In the genomic region with DNA sequence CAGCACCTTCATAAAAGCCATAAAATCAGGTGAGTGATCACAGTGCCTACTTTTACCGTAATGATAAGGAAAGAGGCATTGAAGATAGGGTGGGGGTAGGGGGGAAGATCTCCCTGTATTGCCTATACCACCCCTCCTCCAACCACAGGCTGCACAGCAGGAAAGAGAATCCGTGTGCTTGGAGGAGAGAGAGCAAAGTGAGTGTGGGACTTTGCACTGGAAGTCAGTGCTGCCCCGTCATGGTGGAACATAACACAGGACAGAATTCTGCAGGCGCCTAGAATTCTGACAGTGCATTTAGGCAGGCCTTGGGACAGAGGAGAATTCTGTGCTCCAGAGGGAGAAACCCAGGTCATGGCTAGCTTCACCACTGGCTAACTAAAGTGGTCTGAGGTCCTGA, we compare ENCODE assay signal across 1 cellular context.
TF ChIP-seq lines count a peak whose summit lies in the region.

No MANE protein-coding gene starts in this region.

TF ChIP-seq in HepG2, 621 proteins besides CTCF, POLR2A, EP300 and RAD21 (continued from another document and continues in another):
- TF ChIP-seq, protein P1, sequence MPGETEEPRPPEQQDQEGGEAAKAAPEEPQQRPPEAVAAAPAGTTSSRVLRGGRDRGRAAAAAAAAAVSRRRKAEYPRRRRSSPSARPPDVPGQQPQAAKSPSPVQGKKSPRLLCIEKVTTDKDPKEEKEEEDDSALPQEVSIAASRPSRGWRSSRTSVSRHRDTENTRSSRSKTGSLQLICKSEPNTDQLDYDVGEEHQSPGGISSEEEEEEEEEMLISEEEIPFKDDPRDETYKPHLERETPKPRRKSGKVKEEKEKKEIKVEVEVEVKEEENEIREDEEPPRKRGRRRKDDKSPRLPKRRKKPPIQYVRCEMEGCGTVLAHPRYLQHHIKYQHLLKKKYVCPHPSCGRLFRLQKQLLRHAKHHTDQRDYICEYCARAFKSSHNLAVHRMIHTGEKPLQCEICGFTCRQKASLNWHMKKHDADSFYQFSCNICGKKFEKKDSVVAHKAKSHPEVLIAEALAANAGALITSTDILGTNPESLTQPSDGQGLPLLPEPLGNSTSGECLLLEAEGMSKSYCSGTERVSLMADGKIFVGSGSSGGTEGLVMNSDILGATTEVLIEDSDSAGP (CRISPR knock-in tag; IDR thresholded peaks at IDR 0.05; ENCODE audit: borderline replicate concordance): 0 out of 2 replicates have a peak, but pooled peaks have one; percentile 33
- TF ChIP-seq SIX1 (CRISPR knock-in tag; IDR thresholded peaks at IDR 0.05; ENCODE audit: borderline replicate concordance) (peak; percentile 43; the same call in 1 of the 2 replicates), ZNF446 (CRISPR knock-in tag; IDR thresholded peaks at IDR 0.05) (no peak), SMAD3 (CRISPR knock-in tag; IDR thresholded peaks at IDR 0.05) (no peak), ATF7-NPFF (CRISPR knock-in tag; IDR thresholded peaks at IDR 0.05; ENCODE audit: low read depth) (no peak), RAD51 (IDR thresholded peaks at IDR 0.05; ENCODE audit: borderline replicate concordance) (no peak), ZNF660 (CRISPR knock-in tag; IDR thresholded peaks at IDR 0.05; ENCODE audit: borderline replicate concordance, low read depth) (no peak), KDM3A (CRISPR knock-in tag; IDR thresholded peaks at IDR 0.05; ENCODE audit: low read depth) (peak; percentile 64; the same call in 1 of the 2 replicates), BCL6 (CRISPR knock-in tag; IDR thresholded peaks at IDR 0.05) (peak; percentile 81), DPF2 (CRISPR knock-in tag; IDR thresholded peaks at IDR 0.05; ENCODE audit: borderline replicate concordance, low read depth) (peak; percentile 56; the same call in 1 of the 2 replicates), RFXAP (CRISPR knock-in tag; IDR thresholded peaks at IDR 0.05; ENCODE audit: borderline replicate concordance) (peak; percentile 63; the same call in 1 of the 2 replicates), ATM (IDR thresholded peaks at IDR 0.05; ENCODE audit: borderline replicate concordance) (no peak), ZNF878 (CRISPR knock-in tag; IDR thresholded peaks at IDR 0.05) (no peak), RCOR2 (CRISPR knock-in tag; IDR thresholded peaks at IDR 0.05) (no peak), ZNF558 (CRISPR knock-in tag; IDR thresholded peaks at IDR 0.05; ENCODE audit: borderline replicate concordance) (no peak), CC2D1A (CRISPR knock-in tag; IDR thresholded peaks at IDR 0.05) (no peak), CREM (IDR thresholded peaks at IDR 0.05) (no peak; the same call in 1 of the 2 replicates), CREM (CRISPR knock-in tag; IDR thresholded peaks at IDR 0.05) (no peak), PRPF4 (IDR thresholded peaks at IDR 0.05; ENCODE audit: low read depth, low read length, poor library complexity, severe bottlenecking) (peak; percentile 68), NFATC3 (CRISPR knock-in tag; IDR thresholded peaks at IDR 0.05) (no peak), ZNF263 (CRISPR knock-in tag; IDR thresholded peaks at IDR 0.05) (no peak), SOX6 (IDR thresholded peaks at IDR 0.05) (no peak), SOX6 (CRISPR knock-in tag; IDR thresholded peaks at IDR 0.05) (peak; percentile 82), ZNF777 (CRISPR knock-in tag; IDR thresholded peaks at IDR 0.05) (no peak), PCBP2 (optimal IDR thresholded peaks at IDR 0.05; ENCODE audit: low read depth, low read length, poor library complexity, severe bottlenecking) (no peak), ZNF572 (CRISPR knock-in tag; IDR thresholded peaks at IDR 0.05) (no peak), ETV6 (CRISPR knock-in tag; conservative IDR thresholded peaks at IDR 0.05) (no peak), TBL1XR1 (IDR thresholded peaks at IDR 0.05; ENCODE audit: borderline replicate concordance, low read length, partially characterized antibody) (no peak)
- TF ChIP-seq, protein P2, sequence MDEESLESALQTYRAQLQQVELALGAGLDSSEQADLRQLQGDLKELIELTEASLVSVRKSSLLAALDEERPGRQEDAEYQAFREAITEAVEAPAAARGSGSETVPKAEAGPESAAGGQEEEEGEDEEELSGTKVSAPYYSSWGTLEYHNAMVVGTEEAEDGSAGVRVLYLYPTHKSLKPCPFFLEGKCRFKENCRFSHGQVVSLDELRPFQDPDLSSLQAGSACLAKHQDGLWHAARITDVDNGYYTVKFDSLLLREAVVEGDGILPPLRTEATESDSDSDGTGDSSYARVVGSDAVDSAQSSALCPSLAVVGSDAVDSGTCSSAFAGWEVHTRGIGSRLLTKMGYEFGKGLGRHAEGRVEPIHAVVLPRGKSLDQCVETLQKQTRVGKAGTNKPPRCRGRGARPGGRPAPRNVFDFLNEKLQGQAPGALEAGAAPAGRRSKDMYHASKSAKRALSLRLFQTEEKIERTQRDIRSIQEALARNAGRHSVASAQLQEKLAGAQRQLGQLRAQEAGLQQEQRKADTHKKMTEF (CRISPR knock-in tag; IDR thresholded peaks at IDR 0.05): 0 out of 2 replicates have a peak, but pooled peaks have one; percentile 22
- TF ChIP-seq, protein P3, sequence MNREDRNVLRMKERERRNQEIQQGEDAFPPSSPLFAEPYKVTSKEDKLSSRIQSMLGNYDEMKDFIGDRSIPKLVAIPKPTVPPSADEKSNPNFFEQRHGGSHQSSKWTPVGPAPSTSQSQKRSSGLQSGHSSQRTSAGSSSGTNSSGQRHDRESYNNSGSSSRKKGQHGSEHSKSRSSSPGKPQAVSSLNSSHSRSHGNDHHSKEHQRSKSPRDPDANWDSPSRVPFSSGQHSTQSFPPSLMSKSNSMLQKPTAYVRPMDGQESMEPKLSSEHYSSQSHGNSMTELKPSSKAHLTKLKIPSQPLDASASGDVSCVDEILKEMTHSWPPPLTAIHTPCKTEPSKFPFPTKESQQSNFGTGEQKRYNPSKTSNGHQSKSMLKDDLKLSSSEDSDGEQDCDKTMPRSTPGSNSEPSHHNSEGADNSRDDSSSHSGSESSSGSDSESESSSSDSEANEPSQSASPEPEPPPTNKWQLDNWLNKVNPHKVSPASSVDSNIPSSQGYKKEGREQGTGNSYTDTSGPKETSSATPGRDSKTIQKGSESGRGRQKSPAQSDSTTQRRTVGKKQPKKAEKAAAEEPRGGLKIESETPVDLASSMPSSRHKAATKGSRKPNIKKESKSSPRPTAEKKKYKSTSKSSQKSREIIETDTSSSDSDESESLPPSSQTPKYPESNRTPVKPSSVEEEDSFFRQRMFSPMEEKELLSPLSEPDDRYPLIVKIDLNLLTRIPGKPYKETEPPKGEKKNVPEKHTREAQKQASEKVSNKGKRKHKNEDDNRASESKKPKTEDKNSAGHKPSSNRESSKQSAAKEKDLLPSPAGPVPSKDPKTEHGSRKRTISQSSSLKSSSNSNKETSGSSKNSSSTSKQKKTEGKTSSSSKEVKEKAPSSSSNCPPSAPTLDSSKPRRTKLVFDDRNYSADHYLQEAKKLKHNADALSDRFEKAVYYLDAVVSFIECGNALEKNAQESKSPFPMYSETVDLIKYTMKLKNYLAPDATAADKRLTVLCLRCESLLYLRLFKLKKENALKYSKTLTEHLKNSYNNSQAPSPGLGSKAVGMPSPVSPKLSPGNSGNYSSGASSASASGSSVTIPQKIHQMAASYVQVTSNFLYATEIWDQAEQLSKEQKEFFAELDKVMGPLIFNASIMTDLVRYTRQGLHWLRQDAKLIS (CRISPR knock-in tag; IDR thresholded peaks at IDR 0.05): no peak
- TF ChIP-seq, protein P4, sequence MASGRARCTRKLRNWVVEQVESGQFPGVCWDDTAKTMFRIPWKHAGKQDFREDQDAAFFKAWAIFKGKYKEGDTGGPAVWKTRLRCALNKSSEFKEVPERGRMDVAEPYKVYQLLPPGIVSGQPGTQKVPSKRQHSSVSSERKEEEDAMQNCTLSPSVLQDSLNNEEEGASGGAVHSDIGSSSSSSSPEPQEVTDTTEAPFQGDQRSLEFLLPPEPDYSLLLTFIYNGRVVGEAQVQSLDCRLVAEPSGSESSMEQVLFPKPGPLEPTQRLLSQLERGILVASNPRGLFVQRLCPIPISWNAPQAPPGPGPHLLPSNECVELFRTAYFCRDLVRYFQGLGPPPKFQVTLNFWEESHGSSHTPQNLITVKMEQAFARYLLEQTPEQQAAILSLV (CRISPR knock-in tag; IDR thresholded peaks at IDR 0.05; ENCODE audit: borderline replicate concordance): no peak
- TF ChIP-seq, protein P5, sequence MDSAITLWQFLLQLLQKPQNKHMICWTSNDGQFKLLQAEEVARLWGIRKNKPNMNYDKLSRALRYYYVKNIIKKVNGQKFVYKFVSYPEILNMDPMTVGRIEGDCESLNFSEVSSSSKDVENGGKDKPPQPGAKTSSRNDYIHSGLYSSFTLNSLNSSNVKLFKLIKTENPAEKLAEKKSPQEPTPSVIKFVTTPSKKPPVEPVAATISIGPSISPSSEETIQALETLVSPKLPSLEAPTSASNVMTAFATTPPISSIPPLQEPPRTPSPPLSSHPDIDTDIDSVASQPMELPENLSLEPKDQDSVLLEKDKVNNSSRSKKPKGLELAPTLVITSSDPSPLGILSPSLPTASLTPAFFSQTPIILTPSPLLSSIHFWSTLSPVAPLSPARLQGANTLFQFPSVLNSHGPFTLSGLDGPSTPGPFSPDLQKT (CRISPR knock-in tag; IDR thresholded peaks at IDR 0.05; ENCODE audit: borderline replicate concordance): no peak
- TF ChIP-seq, protein P6, sequence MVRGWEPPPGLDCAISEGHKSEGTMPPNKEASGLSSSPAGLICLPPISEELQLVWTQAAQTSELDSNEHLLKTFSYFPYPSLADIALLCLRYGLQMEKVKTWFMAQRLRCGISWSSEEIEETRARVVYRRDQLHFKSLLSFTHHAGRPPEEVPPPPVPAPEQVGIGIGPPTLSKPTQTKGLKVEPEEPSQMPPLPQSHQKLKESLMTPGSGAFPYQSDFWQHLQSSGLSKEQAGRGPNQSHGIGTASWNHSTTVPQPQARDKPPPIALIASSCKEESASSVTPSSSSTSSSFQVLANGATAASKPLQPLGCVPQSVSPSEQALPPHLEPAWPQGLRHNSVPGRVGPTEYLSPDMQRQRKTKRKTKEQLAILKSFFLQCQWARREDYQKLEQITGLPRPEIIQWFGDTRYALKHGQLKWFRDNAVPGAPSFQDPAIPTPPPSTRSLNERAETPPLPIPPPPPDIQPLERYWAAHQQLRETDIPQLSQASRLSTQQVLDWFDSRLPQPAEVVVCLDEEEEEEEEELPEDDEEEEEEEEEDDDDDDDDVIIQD (CRISPR knock-in tag; IDR thresholded peaks at IDR 0.05; ENCODE audit: low read depth): no peak
- TF ChIP-seq, protein P7, sequence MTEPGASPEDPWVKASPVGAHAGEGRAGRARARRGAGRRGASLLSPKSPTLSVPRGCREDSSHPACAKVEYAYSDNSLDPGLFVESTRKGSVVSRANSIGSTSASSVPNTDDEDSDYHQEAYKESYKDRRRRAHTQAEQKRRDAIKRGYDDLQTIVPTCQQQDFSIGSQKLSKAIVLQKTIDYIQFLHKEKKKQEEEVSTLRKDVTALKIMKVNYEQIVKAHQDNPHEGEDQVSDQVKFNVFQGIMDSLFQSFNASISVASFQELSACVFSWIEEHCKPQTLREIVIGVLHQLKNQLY (CRISPR knock-in tag; IDR thresholded peaks at IDR 0.05): no peak
- TF ChIP-seq, protein P8, sequence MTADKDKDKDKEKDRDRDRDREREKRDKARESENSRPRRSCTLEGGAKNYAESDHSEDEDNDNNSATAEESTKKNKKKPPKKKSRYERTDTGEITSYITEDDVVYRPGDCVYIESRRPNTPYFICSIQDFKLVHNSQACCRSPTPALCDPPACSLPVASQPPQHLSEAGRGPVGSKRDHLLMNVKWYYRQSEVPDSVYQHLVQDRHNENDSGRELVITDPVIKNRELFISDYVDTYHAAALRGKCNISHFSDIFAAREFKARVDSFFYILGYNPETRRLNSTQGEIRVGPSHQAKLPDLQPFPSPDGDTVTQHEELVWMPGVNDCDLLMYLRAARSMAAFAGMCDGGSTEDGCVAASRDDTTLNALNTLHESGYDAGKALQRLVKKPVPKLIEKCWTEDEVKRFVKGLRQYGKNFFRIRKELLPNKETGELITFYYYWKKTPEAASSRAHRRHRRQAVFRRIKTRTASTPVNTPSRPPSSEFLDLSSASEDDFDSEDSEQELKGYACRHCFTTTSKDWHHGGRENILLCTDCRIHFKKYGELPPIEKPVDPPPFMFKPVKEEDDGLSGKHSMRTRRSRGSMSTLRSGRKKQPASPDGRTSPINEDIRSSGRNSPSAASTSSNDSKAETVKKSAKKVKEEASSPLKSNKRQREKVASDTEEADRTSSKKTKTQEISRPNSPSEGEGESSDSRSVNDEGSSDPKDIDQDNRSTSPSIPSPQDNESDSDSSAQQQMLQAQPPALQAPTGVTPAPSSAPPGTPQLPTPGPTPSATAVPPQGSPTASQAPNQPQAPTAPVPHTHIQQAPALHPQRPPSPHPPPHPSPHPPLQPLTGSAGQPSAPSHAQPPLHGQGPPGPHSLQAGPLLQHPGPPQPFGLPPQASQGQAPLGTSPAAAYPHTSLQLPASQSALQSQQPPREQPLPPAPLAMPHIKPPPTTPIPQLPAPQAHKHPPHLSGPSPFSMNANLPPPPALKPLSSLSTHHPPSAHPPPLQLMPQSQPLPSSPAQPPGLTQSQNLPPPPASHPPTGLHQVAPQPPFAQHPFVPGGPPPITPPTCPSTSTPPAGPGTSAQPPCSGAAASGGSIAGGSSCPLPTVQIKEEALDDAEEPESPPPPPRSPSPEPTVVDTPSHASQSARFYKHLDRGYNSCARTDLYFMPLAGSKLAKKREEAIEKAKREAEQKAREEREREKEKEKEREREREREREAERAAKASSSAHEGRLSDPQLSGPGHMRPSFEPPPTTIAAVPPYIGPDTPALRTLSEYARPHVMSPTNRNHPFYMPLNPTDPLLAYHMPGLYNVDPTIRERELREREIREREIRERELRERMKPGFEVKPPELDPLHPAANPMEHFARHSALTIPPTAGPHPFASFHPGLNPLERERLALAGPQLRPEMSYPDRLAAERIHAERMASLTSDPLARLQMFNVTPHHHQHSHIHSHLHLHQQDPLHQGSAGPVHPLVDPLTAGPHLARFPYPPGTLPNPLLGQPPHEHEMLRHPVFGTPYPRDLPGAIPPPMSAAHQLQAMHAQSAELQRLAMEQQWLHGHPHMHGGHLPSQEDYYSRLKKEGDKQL (CRISPR knock-in tag; IDR thresholded peaks at IDR 0.05; ENCODE audit: low read depth): no peak; the same call in 1 of the 2 replicates
- TF ChIP-seq, protein P9, sequence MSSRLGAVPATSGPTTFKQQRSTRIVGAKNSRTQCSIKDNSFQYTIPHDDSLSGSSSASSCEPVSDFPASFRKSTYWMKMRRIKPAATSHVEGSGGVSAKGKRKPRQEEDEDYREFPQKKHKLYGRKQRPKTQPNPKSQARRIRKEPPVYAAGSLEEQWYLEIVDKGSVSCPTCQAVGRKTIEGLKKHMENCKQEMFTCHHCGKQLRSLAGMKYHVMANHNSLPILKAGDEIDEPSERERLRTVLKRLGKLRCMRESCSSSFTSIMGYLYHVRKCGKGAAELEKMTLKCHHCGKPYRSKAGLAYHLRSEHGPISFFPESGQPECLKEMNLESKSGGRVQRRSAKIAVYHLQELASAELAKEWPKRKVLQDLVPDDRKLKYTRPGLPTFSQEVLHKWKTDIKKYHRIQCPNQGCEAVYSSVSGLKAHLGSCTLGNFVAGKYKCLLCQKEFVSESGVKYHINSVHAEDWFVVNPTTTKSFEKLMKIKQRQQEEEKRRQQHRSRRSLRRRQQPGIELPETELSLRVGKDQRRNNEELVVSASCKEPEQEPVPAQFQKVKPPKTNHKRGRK (CRISPR knock-in tag; IDR thresholded peaks at IDR 0.05): no peak
- TF ChIP-seq, protein P10, sequence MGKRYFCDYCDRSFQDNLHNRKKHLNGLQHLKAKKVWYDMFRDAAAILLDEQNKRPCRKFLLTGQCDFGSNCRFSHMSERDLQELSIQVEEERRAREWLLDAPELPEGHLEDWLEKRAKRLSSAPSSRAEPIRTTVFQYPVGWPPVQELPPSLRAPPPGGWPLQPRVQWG (CRISPR knock-in tag; IDR thresholded peaks at IDR 0.05; ENCODE audit: borderline replicate concordance, low read depth): no peak
